Comparison of ENCODE assay signal across 16 cellular contexts in genomic region chr6:138909975-138910374, GRCh38.
A peak's percentile ranks its signal among the peaks of the same experiment; 100 is the strongest.
DNase-seq lines count a peak whose midpoint lies in the region; ATAC-seq and TF ChIP-seq lines count a peak whose summit lies in the region.
"Had no signal": no experiment of that assay in that cellular context is flagged by ENCODE, and none has a peak within 500 bp of the region (broad histone marks: within the 10 kb centered on the region; RNA-seq: fewer than 3 reads in every experiment).

No MANE protein-coding gene starts in this region.

- ATAC-seq in Right ventricle myocardium superior (ENCODE audit: poor library complexity) = peak; percentile 85
- ATAC-seq in heart left ventricle = peak; percentile 59 to 85 (median 75)
- peak; percentile 23 for ATAC-seq in left lobe of liver
- ATAC-seq in HG03135 (IDR thresholded peaks at IDR 0.05; ENCODE audit: unreplicated experiment) = no peak
- ATAC-seq: CD8-positive, alpha-beta T cell; HCT116 had no signal

- TF ChIP-seq CTCF in heart left ventricle (IDR thresholded peaks at IDR 0.05) = no peak

- 40 to 66% (median 44%) methylated on average over 1 of the region's 1 CpG for WGBS in heart left ventricle, 4 donors

- no peak overlapping the region for H3K27ac ChIP-seq in heart left ventricle
- H3K27ac ChIP-seq: GM23248, HL-60 had no signal

- peaks cover 0 to 3% (median 0%) of the 10 kb centered on the region in 12 donors for H3K4me1 ChIP-seq in heart left ventricle

- H3K36me3 ChIP-seq in heart left ventricle = peaks cover 0 to 98% (median 93%) of the 10 kb centered on the region in 9 donors

- no peak overlapping the region for H3K4me3 ChIP-seq in heart left ventricle
- H3K4me3 ChIP-seq: GM23248 had no signal

- H3K9me3 ChIP-seq in heart left ventricle = no peaks in the 10 kb centered on the region

- no peak for TF ChIP-seq POLR2A in heart left ventricle (IDR thresholded peaks at IDR 0.05)

- H3K27me3 ChIP-seq in heart left ventricle = no peaks in the 10 kb centered on the region

- intact Hi-C loops in Right ventricle myocardium superior (cut with DNase I) = no loop called here
- intact Hi-C loops in cardiac septum (cut with DNase I) = no loop called here
- intact Hi-C loops in heart left ventricle (cut with DNase I) = loop anchor here in 5 of 10 donors (10.0 kb wide), 3 partner anchors 75 to 95 kb away; partner anchors contain the start of gene REPS1 (in 3 of the 5)

- no peak for DNase-seq in Right ventricle myocardium superior
- no peak for DNase-seq in cardiac septum (ENCODE audit: low spot score)
- peak in 1 of 5 donors; percentile 25 for DNase-seq in heart left ventricle
- DNase-seq in left lobe of liver (ENCODE audit: low spot score) = no peak
- DNase-seq in NAMALWA (ENCODE audit: low spot score) = no peak
- DNase-seq in stimulated activated CD4-positive, alpha-beta T cell treated with anti-CD3 and anti-CD28 coated beads, Interleukin-2, amount 100 ng/mL, for 48 hours = no peak
- DNase-seq: 8988T; AML-193; CD8-positive, alpha-beta T cell; COR-L47; DND-41; GF-D8; GM23248 had no signal
